Comparison of ENCODE assay signal across 2 cellular contexts in genomic region chr18:76265375-76266225, GRCh38.
TF ChIP-seq lines count a peak whose summit lies in the region.

No MANE protein-coding gene starts in this region.

TF ChIP-seq in liver, 16 proteins besides CTCF, POLR2A, EP300 and RAD21 (continued from another document):
- TF ChIP-seq, protein P1, sequence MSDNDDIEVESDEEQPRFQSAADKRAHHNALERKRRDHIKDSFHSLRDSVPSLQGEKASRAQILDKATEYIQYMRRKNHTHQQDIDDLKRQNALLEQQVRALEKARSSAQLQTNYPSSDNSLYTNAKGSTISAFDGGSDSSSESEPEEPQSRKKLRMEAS (IDR thresholded peaks at IDR 0.05): no peak
- TF ChIP-seq FOXA2 (IDR thresholded peaks at IDR 0.05) (no peak), JUND (IDR thresholded peaks at IDR 0.05) (no peak), ATF3 (IDR thresholded peaks at IDR 0.05) (no peak), HNF4G (IDR thresholded peaks at IDR 0.05) (no peak), RXRA (IDR thresholded peaks at IDR 0.05) (no peak), NR2F2 (IDR thresholded peaks at IDR 0.05) (peak; percentile 46), EGR1 (IDR thresholded peaks at IDR 0.05; ENCODE audit: low read depth in 2 of 2) (no peak), GABPA (IDR thresholded peaks at IDR 0.05 in 1 of 2, conservative IDR thresholded peaks at IDR 0.05 in 1 of 2) (no peak), HNF4A (conservative IDR thresholded peaks at IDR 0.05) (no peak), TAF1 (conservative IDR thresholded peaks at IDR 0.05) (no peak), YY1 (IDR thresholded peaks at IDR 0.05) (no peak)
- TF ChIP-seq, protein P2, sequence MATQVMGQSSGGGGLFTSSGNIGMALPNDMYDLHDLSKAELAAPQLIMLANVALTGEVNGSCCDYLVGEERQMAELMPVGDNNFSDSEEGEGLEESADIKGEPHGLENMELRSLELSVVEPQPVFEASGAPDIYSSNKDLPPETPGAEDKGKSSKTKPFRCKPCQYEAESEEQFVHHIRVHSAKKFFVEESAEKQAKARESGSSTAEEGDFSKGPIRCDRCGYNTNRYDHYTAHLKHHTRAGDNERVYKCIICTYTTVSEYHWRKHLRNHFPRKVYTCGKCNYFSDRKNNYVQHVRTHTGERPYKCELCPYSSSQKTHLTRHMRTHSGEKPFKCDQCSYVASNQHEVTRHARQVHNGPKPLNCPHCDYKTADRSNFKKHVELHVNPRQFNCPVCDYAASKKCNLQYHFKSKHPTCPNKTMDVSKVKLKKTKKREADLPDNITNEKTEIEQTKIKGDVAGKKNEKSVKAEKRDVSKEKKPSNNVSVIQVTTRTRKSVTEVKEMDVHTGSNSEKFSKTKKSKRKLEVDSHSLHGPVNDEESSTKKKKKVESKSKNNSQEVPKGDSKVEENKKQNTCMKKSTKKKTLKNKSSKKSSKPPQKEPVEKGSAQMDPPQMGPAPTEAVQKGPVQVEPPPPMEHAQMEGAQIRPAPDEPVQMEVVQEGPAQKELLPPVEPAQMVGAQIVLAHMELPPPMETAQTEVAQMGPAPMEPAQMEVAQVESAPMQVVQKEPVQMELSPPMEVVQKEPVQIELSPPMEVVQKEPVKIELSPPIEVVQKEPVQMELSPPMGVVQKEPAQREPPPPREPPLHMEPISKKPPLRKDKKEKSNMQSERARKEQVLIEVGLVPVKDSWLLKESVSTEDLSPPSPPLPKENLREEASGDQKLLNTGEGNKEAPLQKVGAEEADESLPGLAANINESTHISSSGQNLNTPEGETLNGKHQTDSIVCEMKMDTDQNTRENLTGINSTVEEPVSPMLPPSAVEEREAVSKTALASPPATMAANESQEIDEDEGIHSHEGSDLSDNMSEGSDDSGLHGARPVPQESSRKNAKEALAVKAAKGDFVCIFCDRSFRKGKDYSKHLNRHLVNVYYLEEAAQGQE (IDR thresholded peaks at IDR 0.05): no peak
- TF ChIP-seq, protein P3, sequence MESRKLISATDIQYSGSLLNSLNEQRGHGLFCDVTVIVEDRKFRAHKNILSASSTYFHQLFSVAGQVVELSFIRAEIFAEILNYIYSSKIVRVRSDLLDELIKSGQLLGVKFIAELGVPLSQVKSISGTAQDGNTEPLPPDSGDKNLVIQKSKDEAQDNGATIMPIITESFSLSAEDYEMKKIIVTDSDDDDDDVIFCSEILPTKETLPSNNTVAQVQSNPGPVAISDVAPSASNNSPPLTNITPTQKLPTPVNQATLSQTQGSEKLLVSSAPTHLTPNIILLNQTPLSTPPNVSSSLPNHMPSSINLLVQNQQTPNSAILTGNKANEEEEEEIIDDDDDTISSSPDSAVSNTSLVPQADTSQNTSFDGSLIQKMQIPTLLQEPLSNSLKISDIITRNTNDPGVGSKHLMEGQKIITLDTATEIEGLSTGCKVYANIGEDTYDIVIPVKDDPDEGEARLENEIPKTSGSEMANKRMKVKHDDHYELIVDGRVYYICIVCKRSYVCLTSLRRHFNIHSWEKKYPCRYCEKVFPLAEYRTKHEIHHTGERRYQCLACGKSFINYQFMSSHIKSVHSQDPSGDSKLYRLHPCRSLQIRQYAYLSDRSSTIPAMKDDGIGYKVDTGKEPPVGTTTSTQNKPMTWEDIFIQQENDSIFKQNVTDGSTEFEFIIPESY (IDR thresholded peaks at IDR 0.05): no peak

TF ChIP-seq in HepG2, 621 proteins besides CTCF, POLR2A, EP300 and RAD21 (continued from another document):
- TF ChIP-seq, protein P4, sequence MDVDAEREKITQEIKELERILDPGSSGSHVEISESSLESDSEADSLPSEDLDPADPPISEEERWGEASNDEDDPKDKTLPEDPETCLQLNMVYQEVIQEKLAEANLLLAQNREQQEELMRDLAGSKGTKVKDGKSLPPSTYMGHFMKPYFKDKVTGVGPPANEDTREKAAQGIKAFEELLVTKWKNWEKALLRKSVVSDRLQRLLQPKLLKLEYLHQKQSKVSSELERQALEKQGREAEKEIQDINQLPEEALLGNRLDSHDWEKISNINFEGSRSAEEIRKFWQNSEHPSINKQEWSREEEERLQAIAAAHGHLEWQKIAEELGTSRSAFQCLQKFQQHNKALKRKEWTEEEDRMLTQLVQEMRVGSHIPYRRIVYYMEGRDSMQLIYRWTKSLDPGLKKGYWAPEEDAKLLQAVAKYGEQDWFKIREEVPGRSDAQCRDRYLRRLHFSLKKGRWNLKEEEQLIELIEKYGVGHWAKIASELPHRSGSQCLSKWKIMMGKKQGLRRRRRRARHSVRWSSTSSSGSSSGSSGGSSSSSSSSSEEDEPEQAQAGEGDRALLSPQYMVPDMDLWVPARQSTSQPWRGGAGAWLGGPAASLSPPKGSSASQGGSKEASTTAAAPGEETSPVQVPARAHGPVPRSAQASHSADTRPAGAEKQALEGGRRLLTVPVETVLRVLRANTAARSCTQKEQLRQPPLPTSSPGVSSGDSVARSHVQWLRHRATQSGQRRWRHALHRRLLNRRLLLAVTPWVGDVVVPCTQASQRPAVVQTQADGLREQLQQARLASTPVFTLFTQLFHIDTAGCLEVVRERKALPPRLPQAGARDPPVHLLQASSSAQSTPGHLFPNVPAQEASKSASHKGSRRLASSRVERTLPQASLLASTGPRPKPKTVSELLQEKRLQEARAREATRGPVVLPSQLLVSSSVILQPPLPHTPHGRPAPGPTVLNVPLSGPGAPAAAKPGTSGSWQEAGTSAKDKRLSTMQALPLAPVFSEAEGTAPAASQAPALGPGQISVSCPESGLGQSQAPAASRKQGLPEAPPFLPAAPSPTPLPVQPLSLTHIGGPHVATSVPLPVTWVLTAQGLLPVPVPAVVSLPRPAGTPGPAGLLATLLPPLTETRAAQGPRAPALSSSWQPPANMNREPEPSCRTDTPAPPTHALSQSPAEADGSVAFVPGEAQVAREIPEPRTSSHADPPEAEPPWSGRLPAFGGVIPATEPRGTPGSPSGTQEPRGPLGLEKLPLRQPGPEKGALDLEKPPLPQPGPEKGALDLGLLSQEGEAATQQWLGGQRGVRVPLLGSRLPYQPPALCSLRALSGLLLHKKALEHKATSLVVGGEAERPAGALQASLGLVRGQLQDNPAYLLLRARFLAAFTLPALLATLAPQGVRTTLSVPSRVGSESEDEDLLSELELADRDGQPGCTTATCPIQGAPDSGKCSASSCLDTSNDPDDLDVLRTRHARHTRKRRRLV (CRISPR knock-in tag; IDR thresholded peaks at IDR 0.05): no peak
- TF ChIP-seq SAFB2 (CRISPR knock-in tag; IDR thresholded peaks at IDR 0.05; ENCODE audit: borderline replicate concordance, low read depth): no peak
- TF ChIP-seq HDAC2 (CRISPR knock-in tag; IDR thresholded peaks at IDR 0.05): no peak
- TF ChIP-seq EZH2 (conservative IDR thresholded peaks at IDR 0.05; ENCODE audit: low read depth, low read length): no peak
- TF ChIP-seq ZNF563 (CRISPR knock-in tag; IDR thresholded peaks at IDR 0.05): no peak
- no peak for TF ChIP-seq ZNF740 (CRISPR knock-in tag; IDR thresholded peaks at IDR 0.05)
- no peak for TF ChIP-seq ZNF512B (CRISPR knock-in tag; IDR thresholded peaks at IDR 0.05; ENCODE audit: borderline replicate concordance)
- TF ChIP-seq HOXA5 (CRISPR knock-in tag; IDR thresholded peaks at IDR 0.05): no peak
- TF ChIP-seq, protein P5, sequence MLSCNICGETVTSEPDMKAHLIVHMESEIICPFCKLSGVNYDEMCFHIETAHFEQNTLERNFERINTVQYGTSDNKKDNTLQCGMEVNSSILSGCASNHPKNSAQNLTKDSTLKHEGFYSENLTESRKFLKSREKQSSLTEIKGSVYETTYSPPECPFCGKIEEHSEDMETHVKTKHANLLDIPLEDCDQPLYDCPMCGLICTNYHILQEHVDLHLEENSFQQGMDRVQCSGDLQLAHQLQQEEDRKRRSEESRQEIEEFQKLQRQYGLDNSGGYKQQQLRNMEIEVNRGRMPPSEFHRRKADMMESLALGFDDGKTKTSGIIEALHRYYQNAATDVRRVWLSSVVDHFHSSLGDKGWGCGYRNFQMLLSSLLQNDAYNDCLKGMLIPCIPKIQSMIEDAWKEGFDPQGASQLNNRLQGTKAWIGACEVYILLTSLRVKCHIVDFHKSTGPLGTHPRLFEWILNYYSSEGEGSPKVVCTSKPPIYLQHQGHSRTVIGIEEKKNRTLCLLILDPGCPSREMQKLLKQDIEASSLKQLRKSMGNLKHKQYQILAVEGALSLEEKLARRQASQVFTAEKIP (CRISPR knock-in tag; IDR thresholded peaks at IDR 0.05; ENCODE audit: borderline replicate concordance): no peak
- no peak for TF ChIP-seq SKI (IDR thresholded peaks at IDR 0.05; ENCODE audit: partially characterized antibody)
- TF ChIP-seq RORA (CRISPR knock-in tag; IDR thresholded peaks at IDR 0.05): no peak
- no peak for TF ChIP-seq EED (CRISPR knock-in tag; IDR thresholded peaks at IDR 0.05)
- TF ChIP-seq ZFP37 (CRISPR knock-in tag; IDR thresholded peaks at IDR 0.05; ENCODE audit: borderline replicate concordance): no peak
- TF ChIP-seq, protein P6, sequence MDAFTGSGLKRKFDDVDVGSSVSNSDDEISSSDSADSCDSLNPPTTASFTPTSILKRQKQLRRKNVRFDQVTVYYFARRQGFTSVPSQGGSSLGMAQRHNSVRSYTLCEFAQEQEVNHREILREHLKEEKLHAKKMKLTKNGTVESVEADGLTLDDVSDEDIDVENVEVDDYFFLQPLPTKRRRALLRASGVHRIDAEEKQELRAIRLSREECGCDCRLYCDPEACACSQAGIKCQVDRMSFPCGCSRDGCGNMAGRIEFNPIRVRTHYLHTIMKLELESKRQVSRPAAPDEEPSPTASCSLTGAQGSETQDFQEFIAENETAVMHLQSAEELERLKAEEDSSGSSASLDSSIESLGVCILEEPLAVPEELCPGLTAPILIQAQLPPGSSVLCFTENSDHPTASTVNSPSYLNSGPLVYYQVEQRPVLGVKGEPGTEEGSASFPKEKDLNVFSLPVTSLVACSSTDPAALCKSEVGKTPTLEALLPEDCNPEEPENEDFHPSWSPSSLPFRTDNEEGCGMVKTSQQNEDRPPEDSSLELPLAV (CRISPR knock-in tag; conservative IDR thresholded peaks at IDR 0.05; ENCODE audit: low read depth): no peak
- TF ChIP-seq ATF1 (CRISPR knock-in tag; IDR thresholded peaks at IDR 0.05): no peak
- no peak for TF ChIP-seq ZSCAN9 (CRISPR knock-in tag; IDR thresholded peaks at IDR 0.05; ENCODE audit: borderline replicate concordance)
